Comparison of ENCODE assay signal across 30 cellular contexts in the genomic region with DNA sequence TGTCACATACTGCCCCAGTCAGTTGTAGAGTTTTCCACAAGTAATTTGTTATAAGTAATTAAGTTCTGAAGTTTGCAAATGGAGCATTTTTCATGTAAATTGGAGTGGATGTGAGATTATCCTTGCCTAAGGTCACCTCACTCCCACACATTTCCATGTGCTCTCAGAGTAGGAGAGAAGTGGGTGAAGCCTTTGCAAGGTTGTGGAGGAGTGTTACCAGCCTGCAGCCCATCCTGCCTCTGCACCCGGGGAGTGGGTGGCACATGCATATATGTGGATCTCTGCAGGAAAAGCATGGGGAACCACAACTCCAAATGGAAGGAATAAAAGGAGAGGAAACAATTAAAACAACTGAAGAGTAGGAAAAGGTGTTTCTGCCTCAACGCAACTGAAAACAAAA.
"Had no signal": no experiment of that assay in that cellular context is flagged by ENCODE, and none has a peak within 500 bp of the region (broad histone marks: within the 10 kb centered on the region; RNA-seq: fewer than 3 reads in every experiment).

No MANE protein-coding gene starts in this region.

- DNase-seq: naive thymus-derived CD8-positive, alpha-beta T cell; nephron progenitor cell; occipital lobe; ovary; posterior cingulate gyrus; psoas muscle; right cardiac atrium; right lobe of liver; sigmoid colon; small intestine; stimulated activated CD4-positive, alpha-beta T cell treated with anti-CD3 and anti-CD28 coated beads, Interleukin-15, amount 100 ng/mL, for 24 hours; stimulated activated CD4-positive, alpha-beta T cell treated with anti-CD3 and anti-CD28 coated beads, Interleukin-2, amount 100 ng/mL, for 24 hours; stimulated activated CD4-positive, alpha-beta T cell treated with anti-CD3 and anti-CD28 coated beads, Interleukin-2, amount 100 ng/mL, for 48 hours; stimulated activated CD4-positive, alpha-beta T cell treated with anti-CD3 and anti-CD28 coated beads, Interleukin-4, amount 100 ng/mL, for 24 hours; stimulated activated naive B cell treated with anti-CD40 and anti-IgM and Interleukin-4, amounts not matched to agents 10 μg/mL and 1 μg/mL and 100 μg/mL, for 72 hours; stimulated activated naive CD4-positive, alpha-beta T cell treated with Interleukin-2 at 50 U/mL for 16 hours; stomach; thyroid gland; trophoblast cell; upper lobe of left lung had no signal

- H3K9me3 ChIP-seq: ovary, psoas muscle, right lobe of liver, sigmoid colon, stomach, thoracic aorta, thyroid gland, tibial nerve, upper lobe of left lung, vagina had no signal

- H3K4me3 ChIP-seq: neural progenitor cell, ovary, psoas muscle, right lobe of liver, sigmoid colon, stomach, thoracic aorta, thyroid gland, tibial nerve, upper lobe of left lung, vagina had no signal

- H3K4me1 Mint-ChIP-seq: neural progenitor cell; stimulated activated effector memory CD8-positive, alpha-beta T cell treated with anti-CD3 and anti-CD28 coated beads, Interleukin-12 subunit alpha, Interleukin-12 subunit beta, amount 100 ng/mL, for 72 hours had no signal

- H3K4me1 ChIP-seq: neural progenitor cell, parathyroid adenoma, psoas muscle, right lobe of liver, sigmoid colon, stomach, tibial nerve, upper lobe of left lung, vagina had no signal

- H3K4me3 Mint-ChIP-seq: naive thymus-derived CD8-positive, alpha-beta T cell; natural killer cell treated with Interleukin-12 subunit alpha and Interleukin-12 subunit beta and Interleukin-15 and Interleukin-18, amount 100 ng/mL, for 72 hours; nephron progenitor cell; neural progenitor cell; stimulated activated effector memory CD8-positive, alpha-beta T cell treated with anti-CD3 and anti-CD28 coated beads, Interleukin-12 subunit alpha, Interleukin-12 subunit beta, amount 100 ng/mL, for 72 hours; stimulated activated naive B cell treated with anti-CD40 and anti-IgM and Interleukin-4, amounts not matched to agents 10 μg/mL and 1 μg/mL and 100 μg/mL, for 72 hours; stimulated activated naive CD8-positive, alpha-beta T cell treated with anti-CD3 and anti-CD28 coated beads, Interleukin-15, Interleukin-2, amounts not matched to agents 100 ng/mL and 50 ng/mL, for 24 hours had no signal

- H3K9me3 Mint-ChIP-seq: naive thymus-derived CD8-positive, alpha-beta T cell; natural killer cell treated with Interleukin-12 subunit alpha and Interleukin-12 subunit beta and Interleukin-15 and Interleukin-18, amount 100 ng/mL, for 72 hours; neural progenitor cell; stimulated activated effector memory CD8-positive, alpha-beta T cell treated with anti-CD3 and anti-CD28 coated beads, Interleukin-12 subunit alpha, Interleukin-12 subunit beta, amount 100 ng/mL, for 72 hours; stimulated activated naive B cell treated with anti-CD40 and anti-IgM and Interleukin-4, amounts not matched to agents 10 μg/mL and 1 μg/mL and 100 μg/mL, for 72 hours; stimulated activated naive CD8-positive, alpha-beta T cell treated with anti-CD3 and anti-CD28 coated beads, Interleukin-15, Interleukin-2, amounts not matched to agents 100 ng/mL and 50 ng/mL, for 24 hours had no signal

- FAIRE-seq: small intestine, urothelium cell line had no signal

- H3K36me3 Mint-ChIP-seq: naive thymus-derived CD8-positive, alpha-beta T cell; natural killer cell treated with Interleukin-12 subunit alpha and Interleukin-12 subunit beta and Interleukin-15 and Interleukin-18, amount 100 ng/mL, for 72 hours; neural progenitor cell; stimulated activated effector memory CD8-positive, alpha-beta T cell treated with anti-CD3 and anti-CD28 coated beads, Interleukin-12 subunit alpha, Interleukin-12 subunit beta, amount 100 ng/mL, for 72 hours; stimulated activated naive B cell treated with anti-CD40 and anti-IgM and Interleukin-4, amounts not matched to agents 10 μg/mL and 1 μg/mL and 100 μg/mL, for 72 hours had no signal

- H3K27ac ChIP-seq: neural progenitor cell, ovary, parathyroid adenoma, psoas muscle, right lobe of liver, sigmoid colon, stomach, thoracic aorta, thyroid gland, tibial nerve, upper lobe of left lung, vagina had no signal

- H3K4me2 ChIP-seq: neural progenitor cell had no signal

- ATAC-seq: naive thymus-derived CD8-positive, alpha-beta T cell; natural killer cell treated with Interleukin-12 subunit alpha and Interleukin-12 subunit beta and Interleukin-15 and Interleukin-18, amount 100 ng/mL, for 72 hours; psoas muscle; right cardiac atrium; right lobe of liver; stimulated activated naive B cell treated with anti-CD40 and anti-IgM and Interleukin-4, amounts not matched to agents 10 μg/mL and 1 μg/mL and 100 μg/mL, for 72 hours had no signal

- H3K27ac Mint-ChIP-seq: naive thymus-derived CD8-positive, alpha-beta T cell; natural killer cell treated with Interleukin-12 subunit alpha and Interleukin-12 subunit beta and Interleukin-15 and Interleukin-18, amount 100 ng/mL, for 72 hours; nephron progenitor cell; neural progenitor cell; progenitor cell of endocrine pancreas; stimulated activated effector memory CD8-positive, alpha-beta T cell treated with anti-CD3 and anti-CD28 coated beads, Interleukin-12 subunit alpha, Interleukin-12 subunit beta, amount 100 ng/mL, for 72 hours; stimulated activated naive B cell treated with anti-CD40 and anti-IgM and Interleukin-4, amounts not matched to agents 10 μg/mL and 1 μg/mL and 100 μg/mL, for 72 hours; stimulated activated naive CD8-positive, alpha-beta T cell treated with anti-CD3 and anti-CD28 coated beads, Interleukin-15, Interleukin-2, amounts not matched to agents 100 ng/mL and 50 ng/mL, for 24 hours had no signal

- H3K27me3 Mint-ChIP-seq: progenitor cell of endocrine pancreas had no signal
